In the genomic region with DNA sequence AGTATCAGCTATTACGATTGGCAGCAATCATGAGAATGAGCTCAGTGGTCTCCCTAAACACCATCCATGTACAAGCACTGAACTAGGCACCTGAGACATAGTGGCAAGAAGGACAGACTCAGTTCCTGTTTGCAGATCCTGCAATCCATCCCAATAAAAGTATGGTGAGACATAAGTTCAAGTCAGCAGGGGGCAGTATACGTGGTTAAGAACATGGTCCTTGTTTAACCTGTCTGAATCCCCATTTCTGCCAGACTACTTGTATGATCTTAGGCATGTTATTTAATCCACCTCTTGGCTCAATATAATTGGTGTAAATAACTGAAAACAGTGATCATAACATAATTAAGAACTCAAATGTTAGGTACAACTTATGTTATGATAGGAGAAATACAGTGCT, we compare ENCODE assay signal across 2 cellular contexts.
TF ChIP-seq lines count a peak whose summit lies in the region.

No MANE protein-coding gene starts in this region.

TF ChIP-seq in IMR-90, 13 proteins besides CTCF, POLR2A, EP300 and RAD21 (continued from another document):
- no peak for TF ChIP-seq RCOR1 (IDR thresholded peaks at IDR 0.05; ENCODE audit: insufficient replicate concordance, low read length)
- TF ChIP-seq NFE2L2 (IDR thresholded peaks at IDR 0.05; ENCODE audit: low read depth, low read length), result no peak
- no peak; the same call in 1 of the 2 replicates for TF ChIP-seq SMC3 (IDR thresholded peaks at IDR 0.05; ENCODE audit: low read depth, low read length)
- TF ChIP-seq CHD1 (IDR thresholded peaks at IDR 0.05; ENCODE audit: low read depth, low read length), result no peak
- no peak for TF ChIP-seq MAFK (IDR thresholded peaks at IDR 0.05; ENCODE audit: low read depth, low read length)
- TF ChIP-seq MXI1 (IDR thresholded peaks at IDR 0.05; ENCODE audit: borderline replicate concordance, low read depth, low read length), result no peak
- TF ChIP-seq, protein P1, sequence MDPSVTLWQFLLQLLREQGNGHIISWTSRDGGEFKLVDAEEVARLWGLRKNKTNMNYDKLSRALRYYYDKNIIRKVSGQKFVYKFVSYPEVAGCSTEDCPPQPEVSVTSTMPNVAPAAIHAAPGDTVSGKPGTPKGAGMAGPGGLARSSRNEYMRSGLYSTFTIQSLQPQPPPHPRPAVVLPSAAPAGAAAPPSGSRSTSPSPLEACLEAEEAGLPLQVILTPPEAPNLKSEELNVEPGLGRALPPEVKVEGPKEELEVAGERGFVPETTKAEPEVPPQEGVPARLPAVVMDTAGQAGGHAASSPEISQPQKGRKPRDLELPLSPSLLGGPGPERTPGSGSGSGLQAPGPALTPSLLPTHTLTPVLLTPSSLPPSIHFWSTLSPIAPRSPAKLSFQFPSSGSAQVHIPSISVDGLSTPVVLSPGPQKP (IDR thresholded peaks at IDR 0.05; ENCODE audit: borderline replicate concordance, low read depth, low read length), result no peak
- TF ChIP-seq RFX5 (IDR thresholded peaks at IDR 0.05; ENCODE audit: low read depth, low read length), result no peak
- TF ChIP-seq, protein P2, sequence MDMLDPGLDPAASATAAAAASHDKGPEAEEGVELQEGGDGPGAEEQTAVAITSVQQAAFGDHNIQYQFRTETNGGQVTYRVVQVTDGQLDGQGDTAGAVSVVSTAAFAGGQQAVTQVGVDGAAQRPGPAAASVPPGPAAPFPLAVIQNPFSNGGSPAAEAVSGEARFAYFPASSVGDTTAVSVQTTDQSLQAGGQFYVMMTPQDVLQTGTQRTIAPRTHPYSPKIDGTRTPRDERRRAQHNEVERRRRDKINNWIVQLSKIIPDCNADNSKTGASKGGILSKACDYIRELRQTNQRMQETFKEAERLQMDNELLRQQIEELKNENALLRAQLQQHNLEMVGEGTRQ (IDR thresholded peaks at IDR 0.05; ENCODE audit: low read depth, low read length), result no peak

TF ChIP-seq in liver, 16 proteins besides CTCF, POLR2A, EP300 and RAD21 (continued from another document):
- TF ChIP-seq, protein P3, sequence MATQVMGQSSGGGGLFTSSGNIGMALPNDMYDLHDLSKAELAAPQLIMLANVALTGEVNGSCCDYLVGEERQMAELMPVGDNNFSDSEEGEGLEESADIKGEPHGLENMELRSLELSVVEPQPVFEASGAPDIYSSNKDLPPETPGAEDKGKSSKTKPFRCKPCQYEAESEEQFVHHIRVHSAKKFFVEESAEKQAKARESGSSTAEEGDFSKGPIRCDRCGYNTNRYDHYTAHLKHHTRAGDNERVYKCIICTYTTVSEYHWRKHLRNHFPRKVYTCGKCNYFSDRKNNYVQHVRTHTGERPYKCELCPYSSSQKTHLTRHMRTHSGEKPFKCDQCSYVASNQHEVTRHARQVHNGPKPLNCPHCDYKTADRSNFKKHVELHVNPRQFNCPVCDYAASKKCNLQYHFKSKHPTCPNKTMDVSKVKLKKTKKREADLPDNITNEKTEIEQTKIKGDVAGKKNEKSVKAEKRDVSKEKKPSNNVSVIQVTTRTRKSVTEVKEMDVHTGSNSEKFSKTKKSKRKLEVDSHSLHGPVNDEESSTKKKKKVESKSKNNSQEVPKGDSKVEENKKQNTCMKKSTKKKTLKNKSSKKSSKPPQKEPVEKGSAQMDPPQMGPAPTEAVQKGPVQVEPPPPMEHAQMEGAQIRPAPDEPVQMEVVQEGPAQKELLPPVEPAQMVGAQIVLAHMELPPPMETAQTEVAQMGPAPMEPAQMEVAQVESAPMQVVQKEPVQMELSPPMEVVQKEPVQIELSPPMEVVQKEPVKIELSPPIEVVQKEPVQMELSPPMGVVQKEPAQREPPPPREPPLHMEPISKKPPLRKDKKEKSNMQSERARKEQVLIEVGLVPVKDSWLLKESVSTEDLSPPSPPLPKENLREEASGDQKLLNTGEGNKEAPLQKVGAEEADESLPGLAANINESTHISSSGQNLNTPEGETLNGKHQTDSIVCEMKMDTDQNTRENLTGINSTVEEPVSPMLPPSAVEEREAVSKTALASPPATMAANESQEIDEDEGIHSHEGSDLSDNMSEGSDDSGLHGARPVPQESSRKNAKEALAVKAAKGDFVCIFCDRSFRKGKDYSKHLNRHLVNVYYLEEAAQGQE (IDR thresholded peaks at IDR 0.05), result no peak
- TF ChIP-seq NR2F2 (IDR thresholded peaks at IDR 0.05) (no peak), HNF4A (conservative IDR thresholded peaks at IDR 0.05) (no peak), GABPA (IDR thresholded peaks at IDR 0.05 in 1 of 2, conservative IDR thresholded peaks at IDR 0.05 in 1 of 2) (no peak), JUND (IDR thresholded peaks at IDR 0.05) (no peak), FOXA1 (IDR thresholded peaks at IDR 0.05) (no peak), RXRA (IDR thresholded peaks at IDR 0.05) (no peak), FOXA2 (IDR thresholded peaks at IDR 0.05) (no peak), EGR1 (IDR thresholded peaks at IDR 0.05; ENCODE audit: low read depth in 2 of 2) (no peak), TAF1 (conservative IDR thresholded peaks at IDR 0.05) (no peak), HNF4G (IDR thresholded peaks at IDR 0.05) (no peak)
- TF ChIP-seq, protein P4, sequence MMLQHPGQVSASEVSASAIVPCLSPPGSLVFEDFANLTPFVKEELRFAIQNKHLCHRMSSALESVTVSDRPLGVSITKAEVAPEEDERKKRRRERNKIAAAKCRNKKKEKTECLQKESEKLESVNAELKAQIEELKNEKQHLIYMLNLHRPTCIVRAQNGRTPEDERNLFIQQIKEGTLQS (IDR thresholded peaks at IDR 0.05), result no peak
- TF ChIP-seq, protein P5, sequence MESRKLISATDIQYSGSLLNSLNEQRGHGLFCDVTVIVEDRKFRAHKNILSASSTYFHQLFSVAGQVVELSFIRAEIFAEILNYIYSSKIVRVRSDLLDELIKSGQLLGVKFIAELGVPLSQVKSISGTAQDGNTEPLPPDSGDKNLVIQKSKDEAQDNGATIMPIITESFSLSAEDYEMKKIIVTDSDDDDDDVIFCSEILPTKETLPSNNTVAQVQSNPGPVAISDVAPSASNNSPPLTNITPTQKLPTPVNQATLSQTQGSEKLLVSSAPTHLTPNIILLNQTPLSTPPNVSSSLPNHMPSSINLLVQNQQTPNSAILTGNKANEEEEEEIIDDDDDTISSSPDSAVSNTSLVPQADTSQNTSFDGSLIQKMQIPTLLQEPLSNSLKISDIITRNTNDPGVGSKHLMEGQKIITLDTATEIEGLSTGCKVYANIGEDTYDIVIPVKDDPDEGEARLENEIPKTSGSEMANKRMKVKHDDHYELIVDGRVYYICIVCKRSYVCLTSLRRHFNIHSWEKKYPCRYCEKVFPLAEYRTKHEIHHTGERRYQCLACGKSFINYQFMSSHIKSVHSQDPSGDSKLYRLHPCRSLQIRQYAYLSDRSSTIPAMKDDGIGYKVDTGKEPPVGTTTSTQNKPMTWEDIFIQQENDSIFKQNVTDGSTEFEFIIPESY (IDR thresholded peaks at IDR 0.05), result no peak
